25 cellular contexts compared by ENCODE assay signal in the genomic region with DNA sequence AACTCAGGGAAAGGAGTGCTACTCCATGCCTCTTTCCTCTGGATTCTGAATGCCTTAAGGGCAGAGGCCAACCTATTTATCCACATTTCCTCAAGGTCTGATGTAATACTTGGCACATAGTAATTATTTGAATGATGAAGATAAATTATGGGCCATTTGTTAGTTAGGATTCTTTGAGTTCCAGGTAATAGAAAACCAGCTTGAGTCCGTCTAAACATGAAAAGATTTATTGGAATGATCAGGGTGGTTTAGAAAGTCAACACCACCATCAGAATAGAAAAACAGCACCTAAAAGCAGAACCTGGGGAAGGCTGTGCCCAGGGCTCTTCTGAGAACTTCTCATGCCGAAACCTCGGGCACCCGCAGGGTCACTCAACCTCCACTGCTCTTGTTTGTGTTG.
"Had no signal": no experiment of that assay in that cellular context is flagged by ENCODE, and none has a peak within 500 bp of the region (broad histone marks: within the 10 kb centered on the region; RNA-seq: fewer than 3 reads in every experiment).

No MANE protein-coding gene starts in this region.

- H3K4me1 Mint-ChIP-seq: natural killer cell; stimulated activated memory B cell treated with anti-CD40 and anti-IgM and Interleukin-4, amounts not matched to agents 10 μg/mL and 1 μg/mL and 100 μg/mL, for 72 hours had no signal

- H3K79me2 ChIP-seq: hepatocyte, parathyroid adenoma had no signal

- H2AFZ ChIP-seq: hepatocyte, parathyroid adenoma had no signal

- ATAC-seq: esophagus mucosa; foreskin keratinocyte; gastroesophageal sphincter; heart left ventricle; left lung; stimulated activated memory B cell treated with anti-CD40 and anti-IgM and Interleukin-4, amounts not matched to agents 10 μg/mL and 1 μg/mL and 100 μg/mL, for 72 hours; stimulated activated naive CD8-positive, alpha-beta T cell treated with anti-CD3 and anti-CD28 coated beads, Interleukin-15, Interleukin-2, amounts not matched to agents 100 U/mL and 50 U/mL, for 24 hours had no signal

- DNase-seq: colonic mucosa; effector CD8-positive, alpha-beta T cell; endodermal cell; foreskin keratinocyte; heart left ventricle; kidney; left lung; natural killer cell; occipital lobe; right cardiac atrium; sigmoid colon; stimulated activated CD4-positive, alpha-beta T cell treated with anti-CD3 and anti-CD28 coated beads, Interleukin-4, amount 100 ng/mL, for 4 hours; stimulated activated naive CD8-positive, alpha-beta T cell treated with anti-CD3 and anti-CD28 coated beads, Interleukin-15, Interleukin-2, amounts not matched to agents 100 U/mL and 50 U/mL, for 24 hours; substantia nigra; testis; tibial artery; upper lobe of left lung had no signal

- H3K4me3 ChIP-seq: colonic mucosa, gastroesophageal sphincter, heart left ventricle, hepatocyte, left lung, prostate gland, sigmoid colon, testis, tibial artery, upper lobe of left lung had no signal

- H3K27ac Mint-ChIP-seq: dendritic cell treated with granulocyte-macrophage colony-stimulating factor and Interleukin-4, amounts not matched to agents 40 ng/mL and 50 ng/mL, for 4 days; endodermal cell; natural killer cell; stimulated activated memory B cell treated with anti-CD40 and anti-IgM and Interleukin-4, amounts not matched to agents 10 μg/mL and 1 μg/mL and 100 μg/mL, for 72 hours had no signal

- H3K4me2 ChIP-seq: hepatocyte had no signal

- H3K36me3 Mint-ChIP-seq: natural killer cell; stimulated activated memory B cell treated with anti-CD40 and anti-IgM and Interleukin-4, amounts not matched to agents 10 μg/mL and 1 μg/mL and 100 μg/mL, for 72 hours had no signal

- H3K27me3 ChIP-seq: colonic mucosa, foreskin keratinocyte, gastroesophageal sphincter, heart left ventricle, hepatocyte, left lung, sigmoid colon, testis, tibial artery, upper lobe of left lung had no signal

- H3K9me3 ChIP-seq: colonic mucosa, gastroesophageal sphincter, heart left ventricle, left lung, prostate gland, sigmoid colon, testis, tibial artery, upper lobe of left lung had no signal

- H3K9me3 Mint-ChIP-seq: dendritic cell treated with granulocyte-macrophage colony-stimulating factor and Interleukin-4, amounts not matched to agents 40 ng/mL and 50 ng/mL, for 4 days; endodermal cell; natural killer cell; stimulated activated memory B cell treated with anti-CD40 and anti-IgM and Interleukin-4, amounts not matched to agents 10 μg/mL and 1 μg/mL and 100 μg/mL, for 72 hours had no signal

- H3K36me3 ChIP-seq: colonic mucosa, gastroesophageal sphincter, heart left ventricle, left lung, prostate gland, sigmoid colon, tibial artery, upper lobe of left lung had no signal

- H3K4me3 Mint-ChIP-seq: dendritic cell treated with granulocyte-macrophage colony-stimulating factor and Interleukin-4, amounts not matched to agents 40 ng/mL and 50 ng/mL, for 4 days; endodermal cell; natural killer cell; stimulated activated memory B cell treated with anti-CD40 and anti-IgM and Interleukin-4, amounts not matched to agents 10 μg/mL and 1 μg/mL and 100 μg/mL, for 72 hours had no signal

- H3K9ac ChIP-seq: parathyroid adenoma had no signal

- H3K4me1 ChIP-seq: colonic mucosa, foreskin keratinocyte, gastroesophageal sphincter, left lung, parathyroid adenoma, prostate gland, sigmoid colon had no signal

- H3K27ac ChIP-seq: colonic mucosa, epithelial cell of prostate, foreskin keratinocyte, gastroesophageal sphincter, heart left ventricle, hepatocyte, left lung, parathyroid adenoma, prostate gland, sigmoid colon, testis, tibial artery, upper lobe of left lung had no signal
